Comparison of ENCODE assay signal across 1 cellular context in the genomic region with DNA sequence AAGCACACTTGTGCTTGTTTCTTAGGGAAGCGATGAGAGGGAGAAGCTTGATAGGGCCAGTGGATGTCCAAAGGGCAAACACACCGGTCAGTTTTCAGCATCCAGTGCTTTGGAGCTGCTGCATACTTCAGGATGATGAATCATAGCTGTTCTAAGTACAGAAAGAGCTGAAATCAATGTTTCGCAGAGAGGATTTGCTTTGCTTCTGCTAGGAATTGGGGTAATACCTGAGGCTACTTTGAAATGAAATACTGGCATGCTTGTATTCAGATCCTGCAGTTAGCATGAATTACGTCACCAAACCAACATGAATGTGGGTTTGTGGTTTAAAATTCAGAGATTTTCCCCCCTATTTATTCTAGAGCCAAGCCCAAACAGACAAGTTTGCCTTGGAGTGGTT.
TF ChIP-seq lines count a peak whose summit lies in the region.

No MANE protein-coding gene starts in this region.

TF ChIP-seq in IMR-90, 13 proteins besides CTCF, POLR2A, EP300 and RAD21 (continued from another document):
- TF ChIP-seq MXI1 (IDR thresholded peaks at IDR 0.05; ENCODE audit: borderline replicate concordance, low read depth, low read length) (no peak), RFX5 (IDR thresholded peaks at IDR 0.05; ENCODE audit: low read depth, low read length) (no peak), BHLHE40 (IDR thresholded peaks at IDR 0.05; ENCODE audit: low read depth, low read length) (no peak), MAZ (IDR thresholded peaks at IDR 0.05; ENCODE audit: borderline replicate concordance, low read depth, low read length) (no peak), NFE2L2 (IDR thresholded peaks at IDR 0.05; ENCODE audit: low read depth, low read length) (no peak), CEBPB (IDR thresholded peaks at IDR 0.05; ENCODE audit: low read depth, low read length) (no peak), FOS (IDR thresholded peaks at IDR 0.05; ENCODE audit: low read depth, low read length) (no peak)
